8 cellular contexts compared by ENCODE assay signal in genomic region chr12:460301-461230, GRCh38. TPM values are rescaled to one million over a fixed set of nuclear protein-coding genes. Genes with fewer than 3 reads are reported as not detected.
DNase-seq lines count a peak whose midpoint lies in the region; ATAC-seq, FAIRE-seq and TF ChIP-seq lines count a peak whose summit lies in the region.

No MANE protein-coding gene starts in this region.

- no peak overlapping the region for H3K27ac ChIP-seq in SK-N-MC
- H3K27ac ChIP-seq in GM12878 (ENCODE audit: control insufficient read depth, insufficient read depth), result no peak overlapping the region
- no peak overlapping the region for H3K27ac ChIP-seq in left lung

- WGBS in GM12878 (ENCODE audit: insufficient coverage, insufficient replicate concordance, low lambda C conversion rate, missing lambda C conversion rate), result 28% methylated on average over 47 of the region's 104 CpGs

- peak overlapping the region; percentile 17; the same call in 1 of the 2 replicates for H2AFZ ChIP-seq in GM12878 (ENCODE audit: control insufficient read depth, low read depth, low read length)

- RAD21 ChIA-PET in GM12878 (lab: Charles Lee; ENCODE audit: unreplicated experiment), result no interaction called here

- H3K4me2 ChIP-seq in GM12878 (ENCODE audit: control insufficient read depth, insufficient read depth), result peak overlapping the region; percentile 86

- in situ Hi-C loops in GM13976 (cut with MboI; ENCODE audit: low sequenced_read_pairs, unreplicated experiment) (no loop called here), GM12878 (cut with MboI) (no loop called here)

- H3K9ac ChIP-seq in SK-N-MC (ENCODE audit: insufficient read length) (no peak overlapping the region), GM12878 (ENCODE audit: control insufficient read depth, insufficient read depth, low read length) (no peak overlapping the region)

- SMC1A ChIA-PET in GM12878 (lab: Charles Lee; ENCODE audit: uncharacterized antibody, unreplicated experiment), result no interaction called here

- FAIRE-seq in GM12878 (lab: Jason Lieb, UNC), result no peak

- H3K27me3 ChIP-seq in GM12878 (replicated peaks in 1 of 2; ENCODE audit: control insufficient read depth in 2 of 2, insufficient read depth in 2 of 2, low read length in 1 of 2), result peaks cover 1 to 16% of the 10 kb centered on the region in 2 experiments
- H3K27me3 ChIP-seq in left lung, result peaks cover 21 to 77% of the 10 kb centered on the region in 2 donors

- ATAC-seq in GM12878, result peak; percentile 59
- ATAC-seq in left lung, result peak; percentile 1
- no peak for ATAC-seq in GM18868 (IDR thresholded peaks at IDR 0.05; ENCODE audit: unreplicated experiment)

- BruUV-seq in GM12878 (replicated peaks; lab: Mats Ljungman, UMichigan), result no TSS peak

- H4K20me1 ChIP-seq in GM12878 (ENCODE audit: control insufficient read depth, insufficient read depth), result no peaks in the 10 kb centered on the region

- no peak for TF ChIP-seq POLR2A in GM12878 (IDR thresholded peaks at IDR 0.05; ENCODE audit: low read depth, low read length)

- H3K9me3 ChIP-seq in SK-N-MC (ENCODE audit: low read depth, low read length) (no peaks in the 10 kb centered on the region), GM12878 (replicated peaks; ENCODE audit: control insufficient read depth, insufficient read depth, low read length) (no peaks in the 10 kb centered on the region), left lung (no peaks in the 10 kb centered on the region)

- H3K79me2 ChIP-seq in GM12878 (ENCODE audit: control insufficient read depth, insufficient read depth, low read length), result no peaks in the 10 kb centered on the region

- H3K4me3 ChIP-seq in SK-N-MC (peak overlapping the region; percentile 75), GM12878 (no peak overlapping the region), left lung (peak overlapping the region; percentile 41 to 49)

- no peaks in the 10 kb centered on the region for H3K4me1 ChIP-seq in GM12878 (ENCODE audit: control insufficient read depth, insufficient read depth, low read length)
- peaks cover 0 to 17% of the 10 kb centered on the region in 2 donors for H3K4me1 ChIP-seq in left lung

- no peak for TF ChIP-seq EP300 in GM12878 (IDR thresholded peaks at IDR 0.05; ENCODE audit: borderline replicate concordance in 1 of 2, control insufficient read depth in 1 of 2, low read depth in 2 of 2, low read length in 2 of 2)

- POLR2A ChIA-PET in GM12878 (lab: Charles Lee), result no interaction called here

- intact Hi-C loops in GM12878 (cut with micrococcal nuclease; ENCODE audit: unreplicated experiment), result no loop called here
- intact Hi-C loops in left lung (cut with DNase I), result no loop called here

- CTCF ChIA-PET in GM12878 (lab: Yijun Ruan, JAX), result no interaction called here

- DNase-seq in GM13976 (ENCODE audit: low spot score), result peak; percentile 72
- no peak for DNase-seq in SK-N-MC (ENCODE audit: low read depth, low spot score)
- no peak for DNase-seq in GM12878 (ENCODE audit: low read depth, low spot score)
- peak in 1 of 2 donors; percentile 80 for DNase-seq in left lung
- DNase-seq in stimulated activated CD8-positive, alpha-beta memory T cell treated with anti-CD3 and anti-CD28 coated beads, Interleukin-4, amount 100 ng/mL, for 24 hours (ENCODE audit: low read depth), result peak; percentile 9
- DNase-seq in SW 1271 (lab: John Stamatoyannopoulos, UW), result no peak
- DNase-seq in HCEC 1CT, result no peak

- no peak for TF ChIP-seq RAD21 in GM12878 (IDR thresholded peaks at IDR 0.05; ENCODE audit: insufficient read depth, low read depth, low read length)

- no peaks in the 10 kb centered on the region for H3K36me3 ChIP-seq in SK-N-MC (ENCODE audit: insufficient read depth, low read length)
- H3K36me3 ChIP-seq in GM12878 (ENCODE audit: control insufficient read depth in 2 of 2, insufficient read depth in 2 of 2, low read length in 1 of 2), result no peaks in the 10 kb centered on the region
- no peaks in the 10 kb centered on the region for H3K36me3 ChIP-seq in left lung

- TF ChIP-seq CTCF in GM13976 (IDR thresholded peaks at IDR 0.05; ENCODE audit: borderline replicate concordance, control extremely low read depth, extremely low read depth, insufficient read depth, missing control alignments) (no peak), GM12878 (IDR thresholded peaks at IDR 0.05 in 2 of 3, conservative IDR thresholded peaks at IDR 0.05 in 1 of 3; ENCODE audit: control insufficient read depth in 2 of 3, extremely low read depth in 1 of 3, insufficient read depth in 1 of 3, low read depth in 3 of 3, low read length in 3 of 3) (no peak), left lung (IDR thresholded peaks at IDR 0.05) (no peak)

TF ChIP-seq in GM12878, 131 proteins besides CTCF, POLR2A, EP300 and RAD21 (continues in another document):
- TF ChIP-seq ESRRA (IDR thresholded peaks at IDR 0.05; ENCODE audit: low read length), result no peak
- TF ChIP-seq IRF4 (IDR thresholded peaks at IDR 0.05; ENCODE audit: low read depth, low read length), result no peak
- TF ChIP-seq HDAC6 (IDR thresholded peaks at IDR 0.05; ENCODE audit: unreplicated experiment), result no peak
- no peak for TF ChIP-seq TCF12 (IDR thresholded peaks at IDR 0.05; ENCODE audit: low read depth, low read length)
- TF ChIP-seq POLR2AphosphoS2 (IDR thresholded peaks at IDR 0.05; ENCODE audit: low read depth, low read length), result no peak
- TF ChIP-seq GABPA (IDR thresholded peaks at IDR 0.05; ENCODE audit: low read depth), result no peak
- TF ChIP-seq ZBTB4 (CRISPR knock-in tag; IDR thresholded peaks at IDR 0.05), result no peak
- no peak for TF ChIP-seq RFX5 (IDR thresholded peaks at IDR 0.05; ENCODE audit: low read depth, low read length)
- no peak for TF ChIP-seq LARP7 (IDR thresholded peaks at IDR 0.05)
- TF ChIP-seq SIX5 (IDR thresholded peaks at IDR 0.05; ENCODE audit: low read depth, low read length, severe bottlenecking), result no peak
- TF ChIP-seq BRCA1 (IDR thresholded peaks at IDR 0.05; ENCODE audit: low read depth, low read length), result no peak
- no peak for TF ChIP-seq GATAD2B (conservative IDR thresholded peaks at IDR 0.05; ENCODE audit: low read depth)
- no peak for TF ChIP-seq JUNB (IDR thresholded peaks at IDR 0.05)

RNA-seq across cellular contexts. Expression of gene B4GALNT3, which starts 0.8 kb away (rescaled TPM):
- total RNA-seq in GM12878 (2013; cell fraction: nucleolus; rRNA removed), result 0.06 TPM in 1 of 2 replicates, not detected in the other
- total RNA-seq in GM12878 (2014; rRNA removed) (3.1 and 3.6 TPM in 2 replicates), GM12878 (2014; rRNA removed; fragmentation: Illumina TruSeq; extraction: Trizol) (2.3 and 2.7 TPM in 2 replicates), GM12878 (2021) (3.1 and 3.8 TPM in 2 replicates), left lung (10 to 100 TPM; 31.4 to 34.0 TPM)
- 0.83 TPM for polyA plus RNA-seq in GM12878 (2011; ENCODE audit: low read depth)
- polyA plus RNA-seq in GM12878 (2011; rRNA removed) (0.01 TPM in 1 of 2 replicates, not detected in the other), GM12878 (2014; fragmentation: Illumina TruSeq; extraction: Trizol) (0.57 and 1.8 TPM in 2 replicates), GM12878 (2014; fragmentation: Nextera tagmentation; extraction: Ambion mirVana) (under 1 TPM; 0.05 to 0.26 TPM), GM12878 (2014; rRNA removed) (2.2 and 2.8 TPM in 2 replicates), GM12878 (2016; fragmentation: Nextera tagmentation; extraction: Ambion mirVana) (1 to 10 TPM; 3.8 to 4.2 TPM)
- polyA plus RNA-seq in GM12878 (2011; cell fraction: cytosol; rRNA removed), result 0.03 and 0.07 TPM in 2 replicates
- 0.04 and 0.15 TPM in 2 replicates for polyA plus RNA-seq in GM12878 (2011; cell fraction: nucleus; rRNA removed)
- polyA plus RNA-seq in GM12878 (2012), result 0.84 and 0.91 TPM in 2 replicates
- polyA minus RNA-seq in GM12878 (2011; rRNA and poly(A)+ RNA removed), result 0.07 TPM in 1 of 2 replicates, not detected in the other
- polyA minus RNA-seq in GM12878 (2011; cell fraction: cytosol; rRNA and poly(A)+ RNA removed), result not detected in 2 replicates
- polyA minus RNA-seq in GM12878 (2011; cell fraction: nucleus; rRNA and poly(A)+ RNA removed), result not detected in 2 replicates

RNA-seq across cellular contexts. Expression of gene CCDC77, which starts 59.1 kb away (rescaled TPM):
- total RNA-seq in GM12878 (2013; cell fraction: nucleolus; rRNA removed), result 35.7 and 37.4 TPM in 2 replicates
- 12.4 and 14.5 TPM in 2 replicates for total RNA-seq in GM12878 (2014; rRNA removed)
- total RNA-seq in GM12878 (2014; rRNA removed; fragmentation: Illumina TruSeq; extraction: Trizol), result 18.9 and 21.5 TPM in 2 replicates
- total RNA-seq in GM12878 (2021), result 11.2 and 12.0 TPM in 2 replicates
- polyA plus RNA-seq in GM12878 (2011; ENCODE audit: low read depth), result 3.6 TPM
- polyA plus RNA-seq in GM12878 (2011; rRNA removed), result 16.5 and 22.2 TPM in 2 replicates
- polyA plus RNA-seq in GM12878 (2011; cell fraction: cytosol; rRNA removed), result 5.7 and 7.3 TPM in 2 replicates
- polyA plus RNA-seq in GM12878 (2011; cell fraction: nucleus; rRNA removed), result 10.5 and 19.9 TPM in 2 replicates
- polyA plus RNA-seq in GM12878 (2012), result 4.7 and 8.9 TPM in 2 replicates
- 20.6 and 22.5 TPM in 2 replicates for polyA plus RNA-seq in GM12878 (2014; fragmentation: Illumina TruSeq; extraction: Trizol)
- polyA plus RNA-seq in GM12878 (2014; fragmentation: Nextera tagmentation; extraction: Ambion mirVana), result 1 to 10 TPM; 8.8 to 9.9 TPM
- 11.7 and 15.4 TPM in 2 replicates for polyA plus RNA-seq in GM12878 (2014; rRNA removed)
- 10 to 100 TPM; 16.3 to 17.7 TPM for polyA plus RNA-seq in GM12878 (2016; fragmentation: Nextera tagmentation; extraction: Ambion mirVana)
- 9.4 and 11.2 TPM in 2 replicates for polyA minus RNA-seq in GM12878 (2011; rRNA and poly(A)+ RNA removed)
- 4.8 and 9.6 TPM in 2 replicates for polyA minus RNA-seq in GM12878 (2011; cell fraction: cytosol; rRNA and poly(A)+ RNA removed)
- polyA minus RNA-seq in GM12878 (2011; cell fraction: nucleus; rRNA and poly(A)+ RNA removed), result 5.7 and 9.1 TPM in 2 replicates
- 1 to 10 TPM; 7.4 to 8.9 TPM for total RNA-seq in left lung

Comparison
In these comparisons a context has a peak if more than half of its experiments do, and no peak if none do; other contexts are left out.
1. DNase-seq: peak in GM13976 (single experiment) and stimulated activated CD8-positive, alpha-beta memory T cell treated with anti-CD3 and anti-CD28 coated beads, Interleukin-4, amount 100 ng/mL, for 24 hours (single experiment); none in SK-N-MC (single experiment), GM12878 (single experiment), SW 1271 (0 of 2) and HCEC 1CT (single experiment).
2. RNA of gene B4GALNT3, which starts 0.8 kb away (total RNA-seq): 31.4 to 34.0 TPM in left lung; 0.06 to 3.8 TPM in GM12878; every median in the first group is over 4 times any median in the second.